1 cellular context compared by ENCODE assay signal in genomic region chr7:77837966-77838365, GRCh38.
TF ChIP-seq lines count a peak whose summit lies in the region.

No MANE protein-coding gene starts in this region.

TF ChIP-seq in GM12878, 131 proteins besides CTCF, POLR2A, EP300 and RAD21:
- TF ChIP-seq TCF3 (IDR thresholded peaks at IDR 0.05; ENCODE audit: borderline replicate concordance, insufficient read depth, low read depth, low read length) (no peak), REST (IDR thresholded peaks at IDR 0.05; ENCODE audit: low read depth, low read length) (no peak), MXI1 (IDR thresholded peaks at IDR 0.05; ENCODE audit: low read depth, low read length) (no peak), RB1 (IDR thresholded peaks at IDR 0.05; ENCODE audit: borderline replicate concordance) (no peak), KAT2A (conservative IDR thresholded peaks at IDR 0.05; ENCODE audit: control insufficient read depth, low read depth, low read length) (no peak), NFIC (IDR thresholded peaks at IDR 0.05; ENCODE audit: low read depth, low read length) (no peak), ZNF217 (IDR thresholded peaks at IDR 0.05) (no peak), SUPT20H (IDR thresholded peaks at IDR 0.05; ENCODE audit: borderline replicate concordance, control insufficient read depth, low read depth, low read length) (no peak), TCF7 (IDR thresholded peaks at IDR 0.05; ENCODE audit: borderline replicate concordance) (no peak)
- TF ChIP-seq, protein P1, sequence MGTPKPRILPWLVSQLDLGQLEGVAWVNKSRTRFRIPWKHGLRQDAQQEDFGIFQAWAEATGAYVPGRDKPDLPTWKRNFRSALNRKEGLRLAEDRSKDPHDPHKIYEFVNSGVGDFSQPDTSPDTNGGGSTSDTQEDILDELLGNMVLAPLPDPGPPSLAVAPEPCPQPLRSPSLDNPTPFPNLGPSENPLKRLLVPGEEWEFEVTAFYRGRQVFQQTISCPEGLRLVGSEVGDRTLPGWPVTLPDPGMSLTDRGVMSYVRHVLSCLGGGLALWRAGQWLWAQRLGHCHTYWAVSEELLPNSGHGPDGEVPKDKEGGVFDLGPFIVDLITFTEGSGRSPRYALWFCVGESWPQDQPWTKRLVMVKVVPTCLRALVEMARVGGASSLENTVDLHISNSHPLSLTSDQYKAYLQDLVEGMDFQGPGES (IDR thresholded peaks at IDR 0.05) = no peak
